12 cellular contexts compared by ENCODE assay signal in genomic region chr7:151699147-151699546, GRCh38.
DNase-seq lines count a peak whose midpoint lies in the region; ATAC-seq and TF ChIP-seq lines count a peak whose summit lies in the region.
"Had no signal": no experiment of that assay in that cellular context is flagged by ENCODE, and none has a peak within 500 bp of the region (broad histone marks: within the 10 kb centered on the region; RNA-seq: fewer than 3 reads in every experiment).

No MANE protein-coding gene starts in this region.

- no peak overlapping the region for H4K12ac ChIP-seq in trophoblast cell (ENCODE audit: low read depth, low read length)

- peaks cover 6% of the 10 kb centered on the region for H3K27me3 Mint-ChIP-seq in chondrocyte (ENCODE audit: low read depth)

- H3K18ac ChIP-seq in trophoblast cell (ENCODE audit: low read length) = no peak overlapping the region

- H3K27ac ChIP-seq in trophoblast cell (ENCODE audit: low read depth, low read length) = no peak overlapping the region
- H3K27ac ChIP-seq: adrenal gland had no signal

- no CpG with 5 or more reads among the region's 11 CpGs for WGBS in trophoblast cell (ENCODE audit: extremely low coverage, insufficient coverage, insufficient read length)

- H2BK12ac ChIP-seq in trophoblast cell (ENCODE audit: low read length) = no peak overlapping the region

- no peak overlapping the region for H2AFZ ChIP-seq in trophoblast cell (ENCODE audit: insufficient read depth, low read length, poor library complexity)

- H4K91ac ChIP-seq in trophoblast cell (ENCODE audit: low read depth, low read length) = no peak overlapping the region

- H2AK5ac ChIP-seq in trophoblast cell (ENCODE audit: low read length) = no peak overlapping the region

- H3K4ac ChIP-seq in trophoblast cell (ENCODE audit: low read depth, low read length) = no peak overlapping the region

- no peaks in the 10 kb centered on the region for H3K27me3 ChIP-seq in trophoblast cell (ENCODE audit: insufficient read depth, low read length)
- H3K27me3 ChIP-seq: adrenal gland had no signal

- peaks cover 11 to 20% of the 10 kb centered on the region in 2 experiments for H3K4me1 ChIP-seq in trophoblast cell (ENCODE audit: control insufficient read depth in 1 of 2, insufficient read depth in 2 of 2, low read length in 2 of 2)

- no peaks in the 10 kb centered on the region for H3K36me3 ChIP-seq in trophoblast cell (ENCODE audit: control insufficient read depth in 1 of 2, insufficient read depth in 2 of 2, low read length in 2 of 2)
- H3K36me3 ChIP-seq: adrenal gland, prostate gland had no signal

- H2BK5ac ChIP-seq in trophoblast cell (ENCODE audit: low read depth, low read length, poor library complexity) = no peak overlapping the region

- H3K27ac Mint-ChIP-seq in chondrocyte (ENCODE audit: unreplicated experiment) = peak overlapping the region; percentile 79
- H3K27ac Mint-ChIP-seq: endodermal cell had no signal

- H3K79me2 ChIP-seq in trophoblast cell (ENCODE audit: control insufficient read depth, insufficient read depth, low read length, poor library complexity) = no peaks in the 10 kb centered on the region

- H2BK120ac ChIP-seq in trophoblast cell (ENCODE audit: insufficient read depth, low read length, poor library complexity) = no peak overlapping the region

- no peak overlapping the region for H3K14ac ChIP-seq in trophoblast cell (ENCODE audit: low read length)

- no peak overlapping the region for H3K4me2 ChIP-seq in trophoblast cell (ENCODE audit: low read length)

- no peak for TF ChIP-seq CTCF in chondrocyte (IDR thresholded peaks at IDR 0.05)

- ATAC-seq in HG02763 (IDR thresholded peaks at IDR 0.05; ENCODE audit: unreplicated experiment) (no peak), HG03095 (IDR thresholded peaks at IDR 0.05; ENCODE audit: unreplicated experiment) (no peak)

- no peak overlapping the region for H3K4me3 Mint-ChIP-seq in chondrocyte (ENCODE audit: unreplicated experiment)
- H3K4me3 Mint-ChIP-seq: endodermal cell had no signal

- H3K9me3 ChIP-seq in trophoblast cell (ENCODE audit: insufficient read depth, low read depth, low read length) = peaks cover 6% of the 10 kb centered on the region
- H3K9me3 ChIP-seq: adrenal gland, prostate gland had no signal

- H3K79me1 ChIP-seq in trophoblast cell (ENCODE audit: low read length) = peaks cover 13% of the 10 kb centered on the region

- no peaks in the 10 kb centered on the region for H3K36me3 Mint-ChIP-seq in chondrocyte (ENCODE audit: low read depth)

- no peak overlapping the region for H4K8ac ChIP-seq in trophoblast cell (ENCODE audit: low read depth, low read length)

- no peak overlapping the region for H3K4me3 ChIP-seq in trophoblast cell (ENCODE audit: low read depth, low read length)
- H3K4me3 ChIP-seq: adrenal gland, prostate gland had no signal

- DNase-seq in EL (peak; percentile 97), NCI-H2107 treated with DMSO at 0.1 percent for 48 hours (lab: John Stamatoyannopoulos, UW; ENCODE audit: unreplicated experiment) (peak; percentile 70), chondrocyte (ENCODE audit: low spot score) (no peak), trophoblast cell (peak; percentile 96 to 97), NCI-H774 (lab: John Stamatoyannopoulos, UW) (no peak)
- DNase-seq: adrenal gland; endodermal cell; midbrain; stimulated activated CD4-positive, alpha-beta T cell treated with anti-CD3 and anti-CD28 coated beads, Interleukin-4, amount 100 ng/mL, for 24 hours had no signal

- no peak overlapping the region for H3K23ac ChIP-seq in trophoblast cell (ENCODE audit: low read length)

- H3K9ac ChIP-seq in trophoblast cell (ENCODE audit: low read length) = no peak overlapping the region

- H3K9me3 Mint-ChIP-seq in chondrocyte (ENCODE audit: low read depth) = no peaks in the 10 kb centered on the region
- H3K9me3 Mint-ChIP-seq: endodermal cell had no signal

- H3K4me1 Mint-ChIP-seq in chondrocyte (ENCODE audit: low read depth) = peaks cover 50% of the 10 kb centered on the region

Comparison
In these comparisons a context has a peak if more than half of its experiments do, and no peak if none do; other contexts are left out.
1. DNase-seq: peak in EL (single experiment), NCI-H2107 treated with DMSO at 0.1 percent for 48 hours (single experiment) and trophoblast cell (2 of 2); none in chondrocyte (single experiment) and NCI-H774 (single experiment).